In the genomic region with DNA sequence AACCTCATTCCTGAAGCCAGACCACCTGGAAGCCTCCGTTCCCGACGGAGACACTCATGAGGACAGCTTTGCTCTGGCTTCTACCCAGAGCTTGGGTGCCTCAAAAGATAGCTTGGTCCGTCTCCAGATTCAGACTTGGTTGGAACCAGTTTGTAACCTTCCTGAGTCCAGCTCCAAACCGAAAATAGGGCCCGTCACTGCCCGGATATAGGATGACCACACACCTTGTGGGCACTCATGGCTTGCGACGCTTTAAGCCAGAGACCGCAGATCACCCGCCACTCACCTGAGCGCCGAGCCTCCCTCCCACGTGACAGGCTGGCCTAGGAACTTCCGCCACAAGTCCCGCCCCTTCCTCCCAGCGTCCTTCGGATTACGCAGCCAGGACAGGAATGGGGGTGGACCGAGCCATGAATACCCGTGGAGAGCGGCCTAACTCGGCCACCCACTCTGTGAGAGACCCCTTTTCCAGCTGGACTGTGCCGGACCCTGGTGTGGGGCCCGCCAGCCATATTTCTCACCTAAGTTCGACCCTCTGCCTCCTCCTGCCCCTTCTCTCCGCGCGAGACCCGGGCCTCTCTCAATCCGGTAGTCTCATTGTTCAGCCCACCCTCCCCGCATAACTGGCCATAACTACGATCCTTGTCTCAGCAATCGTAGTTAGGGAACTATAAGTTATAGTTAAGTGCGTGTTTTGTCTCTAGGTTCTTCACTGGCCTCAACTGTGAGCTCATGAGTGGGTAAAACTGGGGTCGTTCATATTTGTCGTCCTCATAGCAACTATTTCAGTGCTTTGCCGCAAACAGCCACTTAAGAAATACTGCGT, we compare ENCODE assay signal across 8 cellular contexts. TPM values are rescaled to one million over a fixed set of nuclear protein-coding genes. Genes with fewer than 3 reads are reported as not detected.
DNase-seq lines count a peak whose midpoint lies in the region; TF ChIP-seq lines count a peak whose summit lies in the region.

A gene with protein sequence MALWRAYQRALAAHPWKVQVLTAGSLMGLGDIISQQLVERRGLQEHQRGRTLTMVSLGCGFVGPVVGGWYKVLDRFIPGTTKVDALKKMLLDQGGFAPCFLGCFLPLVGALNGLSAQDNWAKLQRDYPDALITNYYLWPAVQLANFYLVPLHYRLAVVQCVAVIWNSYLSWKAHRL (minus strand): TSS at position 332 of the 826 bp plus-strand sequence. CDS start 580 bp downstream, outside the sequence.

- peaks cover 22% of the 10 kb centered on the region for H3K79me2 ChIP-seq in MM.1S (ENCODE audit: low read length)

- H3K4me3 ChIP-seq in HAP-1 (peak within 1 kb of the TSS; percentile 70), MM.1S (ENCODE audit: low read length) (peak within 1 kb of the TSS; percentile 89), foreskin fibroblast (ENCODE audit: low read depth in 1 of 2, low read length in 2 of 2) (peak within 1 kb of the TSS; percentile 87 to 94), stomach (peak within 1 kb of the TSS; percentile 74 to 82 (median 76))

- no peaks in the 10 kb centered on the region for H3K27me3 ChIP-seq in HAP-1 (ENCODE audit: low read depth)
- H3K27me3 ChIP-seq in MM.1S (replicated peaks; ENCODE audit: insufficient read depth, low read length): no peaks in the 10 kb centered on the region
- H3K27me3 ChIP-seq in stomach: no peaks in the 10 kb centered on the region

- no peak for TF ChIP-seq EP300 in stomach (IDR thresholded peaks at IDR 0.05)

- peaks cover 18% of the 10 kb centered on the region for H3K4me1 ChIP-seq in HAP-1
- H3K4me1 ChIP-seq in MM.1S (ENCODE audit: low read length): peaks cover 9% of the 10 kb centered on the region; the same call in 1 of the 2 replicates
- H3K4me1 ChIP-seq in stomach: peaks cover 12 to 31% (median 28%) of the 10 kb centered on the region in 4 donors

- WGBS in stomach, 5 donors: 0 to 2% (median 1%) methylated on average over 38 to 39 of the region's 39 CpGs

- H3K27ac ChIP-seq in MM.1S (ENCODE audit: low read length): peak within 1 kb of the TSS; percentile 50; the same call in 1 of the 2 replicates
- H3K27ac ChIP-seq in stomach: peak within 1 kb of the TSS; percentile 95 to 99 (median 96)

- H3F3A ChIP-seq in MM.1S (ENCODE audit: insufficient read depth, low read length): no peaks in the 10 kb centered on the region; the same call in 1 of the 2 replicates

- H3K9ac ChIP-seq in MM.1S (ENCODE audit: low read length): peak within 1 kb of the TSS; percentile 87

- no peaks in the 10 kb centered on the region for H4K20me1 ChIP-seq in MM.1S (ENCODE audit: insufficient read depth, low read length)

- in situ Hi-C loops in G401 (cut with HindIII; ENCODE audit: low sequenced_read_pairs) (no loop called here), HAP-1 (cut with MboI; ENCODE audit: low sequenced_read_pairs) (no loop called here)

- H3K9me3 Mint-ChIP-seq in neural crest cell: no peaks in the 10 kb centered on the region

- H3K9me2 ChIP-seq in MM.1S (replicated peaks; ENCODE audit: insufficient read depth, low read length): no peaks in the 10 kb centered on the region

- no peaks in the 10 kb centered on the region for H3K27me3 Mint-ChIP-seq in neural crest cell (ENCODE audit: low read depth)

- peak within 1 kb of the TSS; percentile 65 for H2AFZ ChIP-seq in MM.1S (ENCODE audit: low read length)

- peak; percentile 96 for DNase-seq in G401 (ENCODE audit: low spot score)
- peak; percentile 88 to 96 for DNase-seq in HAP-1 (ENCODE audit: low spot score in 2 of 2)
- DNase-seq in MM.1S: peak; percentile 96
- DNase-seq in SIG-M5 treated with dmso at 0.1 percent for 504 hours (lab: John Stamatoyannopoulos, UW; ENCODE audit: unreplicated experiment): peak; percentile 90
- peak; percentile 85 for DNase-seq in activated gamma-delta T cell treated with Interleukin-2 at 50 U/mL for 16 hours
- peak; percentile 90 to 96 for DNase-seq in foreskin fibroblast
- DNase-seq in neural crest cell (ENCODE audit: low read depth, low spot score): peak; percentile 76
- peak; percentile 93 for DNase-seq in stomach

- no peaks in the 10 kb centered on the region for H3K9me3 ChIP-seq in HAP-1
- no peaks in the 10 kb centered on the region for H3K9me3 ChIP-seq in MM.1S (replicated peaks; ENCODE audit: insufficient read depth, low read length)
- no peaks in the 10 kb centered on the region for H3K9me3 ChIP-seq in stomach

- peak in 1 of 4 donors; percentile 78 for TF ChIP-seq POLR2A in stomach (IDR thresholded peaks at IDR 0.05)

- peak within 1 kb of the TSS; percentile 93 for H3K4me3 Mint-ChIP-seq in neural crest cell

- intact Hi-C loops in stomach (cut with DNase I; ENCODE audit: low total_unique reads): no loop called here

- TF ChIP-seq CTCF in MM.1S (IDR thresholded peaks at IDR 0.05; ENCODE audit: low read length) (no peak), foreskin fibroblast (IDR thresholded peaks at IDR 0.05; ENCODE audit: low read depth, low read length) (no peak), neural crest cell (conservative IDR thresholded peaks at IDR 0.05) (no peak), stomach (IDR thresholded peaks at IDR 0.05) (no peak)

- peak within 1 kb of the TSS; percentile 89 for H3K4me2 ChIP-seq in MM.1S (ENCODE audit: low read depth, low read length)

- peaks cover 12% of the 10 kb centered on the region for H3K36me3 Mint-ChIP-seq in neural crest cell (ENCODE audit: low read depth)

- H3K27ac Mint-ChIP-seq in neural crest cell (ENCODE audit: unreplicated experiment): peak within 1 kb of the TSS; percentile 98

- peaks cover 25% of the 10 kb centered on the region for H3K4me1 Mint-ChIP-seq in neural crest cell

- H3K36me3 ChIP-seq in HAP-1 (replicated peaks): peaks cover 33% of the 10 kb centered on the region
- H3K36me3 ChIP-seq in MM.1S (replicated peaks; ENCODE audit: insufficient read depth, low read length): peaks cover 3% of the 10 kb centered on the region; the same call in 1 of the 2 replicates
- H3K36me3 ChIP-seq in stomach: peaks cover 15 to 33% (median 26%) of the 10 kb centered on the region in 4 donors

RNA-seq across cellular contexts. Expression of the gene that starts here (rescaled TPM):
- total RNA-seq in G401 (2014; rRNA removed; shearing (Covaris generic)): 80.5 and 99.1 TPM in 2 replicates
- total RNA-seq in neural crest cell (84.5 and 90.7 TPM in 2 replicates), stomach (10 to 100 TPM in 4 of 5 donors, 1 to 10 TPM in 1; 8.7 to 98.0 (median 58.9) TPM)
- polyA plus RNA-seq in stomach: 10 to 100 TPM; 41.7 to 84.0 (median 58.2) TPM

Comparison
In these comparisons a context has a peak if more than half of its experiments do, and no peak if none do; other contexts are left out.
1. Peak in every context shown above with its lines: DNase-seq, H3K4me3 ChIP-seq and H3K27ac ChIP-seq.